ENCODE assay signal across 24 cellular contexts in genomic region chr13:84130739-84131138, GRCh38.
DNase-seq lines count a peak whose midpoint lies in the region; ATAC-seq and TF ChIP-seq lines count a peak whose summit lies in the region.
"Had no signal": no experiment of that assay in that cellular context is flagged by ENCODE, and none has a peak within 500 bp of the region (broad histone marks: within the 10 kb centered on the region; RNA-seq: fewer than 3 reads in every experiment).

No MANE protein-coding gene starts in this region.

- peak; percentile 11 for DNase-seq in ELR (ENCODE audit: low read depth)
- DNase-seq in NCI-H146 treated with DMSO at 0.1 percent for 48 hours (lab: John Stamatoyannopoulos, UW; ENCODE audit: unreplicated experiment), result peak; percentile 25
- DNase-seq in epithelial cell of esophagus (ENCODE audit: low read depth), result peak; percentile 37
- no peak for DNase-seq in DMS114 treated with DMSO at 0.1 percent for 48 hours (lab: John Stamatoyannopoulos, UW; ENCODE audit: unreplicated experiment)
- DNase-seq in T-helper 9 cell, result no peak
- DNase-seq in CD1c-positive myeloid dendritic cell (ENCODE audit: extremely low spot score), result no peak
- DNase-seq: ACHN; BE2C; Calu3; DMS153; GDM1; KBM-7; MG63; NCI-H1048; NCI-H1417; NCI-H187; NCI-H2081 treated with DMSO at 0.1 percent for 48 hours; NCI-H345; NCI-H510A treated with DMSO at 0.1 percent for 48 hours; NK-92 treated with Interleukin-12 subunit alpha and Interleukin-12 subunit beta, amount 100 ng/mL, for 24 hours; SHP77; T-cell had no signal

- TF ChIP-seq CTCF in epithelial cell of esophagus (IDR thresholded peaks at IDR 0.05; ENCODE audit: insufficient read depth, low read depth, low read length, missing control alignments), result no peak

- no peak overlapping the region for H3K4me3 ChIP-seq in epithelial cell of esophagus (ENCODE audit: low read length)
- H3K4me3 ChIP-seq: GM12878, MG63 had no signal

- ATAC-seq in activated CD4-positive, CD25-positive, alpha-beta regulatory T cell treated with anti-CD3 and anti-CD28 coated beads, Interleukin-2, amount 50 U/mL, for 24 hours, result no peak
- ATAC-seq: GM12878, T-cell had no signal

Comparison
In these comparisons a context has a peak if more than half of its experiments do, and no peak if none do; other contexts are left out.
1. DNase-seq: peak in ELR (single experiment), NCI-H146 treated with DMSO at 0.1 percent for 48 hours (single experiment) and epithelial cell of esophagus (single experiment); none in DMS114 treated with DMSO at 0.1 percent for 48 hours (single experiment), T-helper 9 cell (single experiment) and CD1c-positive myeloid dendritic cell (single experiment).